In genomic region chr7:47290867-47291266, GRCh38 we compare ENCODE assay signal across 12 cellular contexts.
A peak's percentile ranks its signal among the peaks of the same experiment; 100 is the strongest.
DNase-seq lines count a peak whose midpoint lies in the region; ATAC-seq and TF ChIP-seq lines count a peak whose summit lies in the region.
"Had no signal": no experiment of that assay in that cellular context is flagged by ENCODE, and none has a peak within 500 bp of the region (broad histone marks: within the 10 kb centered on the region; RNA-seq: fewer than 3 reads in every experiment).

No MANE protein-coding gene starts in this region.

- no peak for TF ChIP-seq CTCF in lower lobe of right lung (IDR thresholded peaks at IDR 0.05)

- peaks cover 6% of the 10 kb centered on the region for H3K36me3 Mint-ChIP-seq in activated naive CD8-positive, alpha-beta T cell treated with anti-CD3 and anti-CD28 coated beads, Interleukin-2, amount 50 U/mL, for 24 hours (ENCODE audit: low read depth)

- peak overlapping the region; percentile 7 for H3K27ac ChIP-seq in lower lobe of right lung

- peaks cover 12% of the 10 kb centered on the region for H3K4me1 Mint-ChIP-seq in stimulated activated naive CD8-positive, alpha-beta T cell treated with anti-CD3 and anti-CD28 coated beads, Interleukin-15, amount 100 ng/mL, for 72 hours
- H3K4me1 Mint-ChIP-seq in activated naive CD8-positive, alpha-beta T cell treated with anti-CD3 and anti-CD28 coated beads, Interleukin-2, amount 50 U/mL, for 24 hours: peaks cover 27% of the 10 kb centered on the region
- H3K4me1 Mint-ChIP-seq: GM23338, neural crest cell had no signal

- peaks cover 0 to under 1% of the 10 kb centered on the region in 2 donors for H3K9me3 Mint-ChIP-seq in stimulated activated naive CD8-positive, alpha-beta T cell treated with anti-CD3 and anti-CD28 coated beads, Interleukin-15, amount 100 ng/mL, for 72 hours
- H3K9me3 Mint-ChIP-seq in activated naive CD8-positive, alpha-beta T cell treated with anti-CD3 and anti-CD28 coated beads, Interleukin-2, amount 50 U/mL, for 24 hours: peaks cover under 1% of the 10 kb centered on the region
- H3K9me3 Mint-ChIP-seq: GM23338; neural crest cell; T-helper 2 cell treated with Interferon-gamma antibody and Interleukin-4, amounts not matched to agents 5 μg/mL and 100 μg/mL, for 36 hours had no signal

- H3K27me3 Mint-ChIP-seq in stimulated activated naive CD8-positive, alpha-beta T cell treated with anti-CD3 and anti-CD28 coated beads, Interleukin-15, amount 100 ng/mL, for 72 hours: peaks cover 9% of the 10 kb centered on the region
- no peaks in the 10 kb centered on the region for H3K27me3 Mint-ChIP-seq in activated naive CD8-positive, alpha-beta T cell treated with anti-CD3 and anti-CD28 coated beads, Interleukin-2, amount 50 U/mL, for 24 hours

- H3K27ac Mint-ChIP-seq in stimulated activated naive CD8-positive, alpha-beta T cell treated with anti-CD3 and anti-CD28 coated beads, Interleukin-15, amount 100 ng/mL, for 72 hours: no peak overlapping the region
- H3K27ac Mint-ChIP-seq in activated naive CD8-positive, alpha-beta T cell treated with anti-CD3 and anti-CD28 coated beads, Interleukin-2, amount 50 U/mL, for 24 hours: peak overlapping the region; percentile 89
- H3K27ac Mint-ChIP-seq: GM23338 had no signal

- H3K4me3 Mint-ChIP-seq in stimulated activated naive CD8-positive, alpha-beta T cell treated with anti-CD3 and anti-CD28 coated beads, Interleukin-15, amount 100 ng/mL, for 72 hours: no peak overlapping the region
- peak overlapping the region; percentile 3 for H3K4me3 Mint-ChIP-seq in activated naive CD8-positive, alpha-beta T cell treated with anti-CD3 and anti-CD28 coated beads, Interleukin-2, amount 50 U/mL, for 24 hours
- H3K4me3 Mint-ChIP-seq: GM23338, neural crest cell had no signal

- intact Hi-C loops in lower lobe of right lung (cut with DNase I): no loop called here

- no peaks in the 10 kb centered on the region for H3K27me3 ChIP-seq in lower lobe of right lung (ENCODE audit: low read depth)

- no peak overlapping the region for H3K4me3 ChIP-seq in lower lobe of right lung
- H3K4me3 ChIP-seq: GM23338 had no signal

- H3K36me3 ChIP-seq in lower lobe of right lung: peaks cover 90% of the 10 kb centered on the region

- ATAC-seq in stimulated activated naive CD8-positive, alpha-beta T cell treated with anti-CD3 and anti-CD28 coated beads, Interleukin-15, Interleukin-2, amounts not matched to agents 100 U/mL and 50 U/mL, for 24 hours: peak; percentile 53
- ATAC-seq in stimulated activated naive CD8-positive, alpha-beta T cell treated with anti-CD3 and anti-CD28 coated beads, Interleukin-15, amount 100 ng/mL, for 72 hours: no peak
- ATAC-seq in activated naive CD8-positive, alpha-beta T cell treated with anti-CD3 and anti-CD28 coated beads, Interleukin-2, amount 50 U/mL, for 24 hours: peak; percentile 57
- no peak for ATAC-seq in lower lobe of right lung
- ATAC-seq: GM23338 had no signal

- no peaks in the 10 kb centered on the region for H3K9me3 ChIP-seq in lower lobe of right lung

- H3K4me1 ChIP-seq in lower lobe of right lung: peaks cover 11% of the 10 kb centered on the region

- no peak for DNase-seq in stimulated activated naive CD8-positive, alpha-beta T cell treated with anti-CD3 and anti-CD28 coated beads, Interleukin-15, Interleukin-2, amounts not matched to agents 100 U/mL and 50 U/mL, for 24 hours
- DNase-seq in stimulated activated naive CD8-positive, alpha-beta T cell treated with anti-CD3 and anti-CD28 coated beads, Interleukin-15, amount 100 ng/mL, for 72 hours: no peak
- no peak for DNase-seq in activated naive CD8-positive, alpha-beta T cell treated with anti-CD3 and anti-CD28 coated beads, Interleukin-2, amount 50 U/mL, for 24 hours
- DNase-seq in lower lobe of right lung (no peak), hepatic stellate cell (ENCODE audit: low spot score) (no peak), HCEC 1CT (no peak), NCI-H146 treated with DMSO at 0.1 percent for 48 hours (lab: John Stamatoyannopoulos, UW; ENCODE audit: unreplicated experiment) (no peak)
- DNase-seq in activated CD8-positive, alpha-beta memory T cell treated with anti-CD3 and anti-CD28 coated beads, Interleukin-2, amount 50 U/mL, for 48 hours: no peak
- DNase-seq: NCI-H82 had no signal

Comparison
In these comparisons a context has a peak if more than half of its experiments do, and no peak if none do; other contexts are left out.
1. ATAC-seq: peak in stimulated activated naive CD8-positive, alpha-beta T cell treated with anti-CD3 and anti-CD28 coated beads, Interleukin-15, Interleukin-2, amounts not matched to agents 100 U/mL and 50 U/mL, for 24 hours (single experiment) and activated naive CD8-positive, alpha-beta T cell treated with anti-CD3 and anti-CD28 coated beads, Interleukin-2, amount 50 U/mL, for 24 hours (single experiment); none in stimulated activated naive CD8-positive, alpha-beta T cell treated with anti-CD3 and anti-CD28 coated beads, Interleukin-15, amount 100 ng/mL, for 72 hours (single experiment) and lower lobe of right lung (0 of 2).